Comparison of ENCODE assay signal across 22 cellular contexts in the genomic region with DNA sequence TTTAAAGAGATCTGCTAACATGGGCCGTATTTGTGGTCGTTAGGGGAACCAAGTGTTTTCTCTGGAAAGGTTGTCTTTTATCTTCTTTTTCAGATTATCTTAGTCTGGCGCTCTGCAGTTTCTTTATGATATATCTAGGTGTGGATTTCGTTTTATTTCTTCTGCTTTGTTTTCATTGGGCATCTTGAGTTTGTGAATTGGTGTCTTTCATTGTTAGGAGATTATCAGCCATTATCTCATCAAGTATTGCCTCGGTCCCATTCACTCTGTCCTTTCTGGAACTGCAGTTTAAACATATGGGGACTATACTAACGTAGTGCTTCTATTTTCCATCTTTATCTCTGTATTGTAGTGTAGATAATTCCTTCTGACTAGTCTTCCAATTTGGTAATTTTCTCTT.
DNase-seq lines count a peak whose midpoint lies in the region; ATAC-seq and TF ChIP-seq lines count a peak whose summit lies in the region.
"Had no signal": no experiment of that assay in that cellular context is flagged by ENCODE, and none has a peak within 500 bp of the region (broad histone marks: within the 10 kb centered on the region; RNA-seq: fewer than 3 reads in every experiment).

No MANE protein-coding gene starts in this region.

- TF ChIP-seq CTCF in activated CD8-positive, alpha-beta T cell treated with anti-CD3 and anti-CD28 coated beads for 36 hours (IDR thresholded peaks at IDR 0.05), result no peak

- peak overlapping the region; percentile 13 for H3K27ac Mint-ChIP-seq in activated CD8-positive, alpha-beta T cell treated with anti-CD3 and anti-CD28 coated beads for 36 hours
- no peak overlapping the region for H3K27ac Mint-ChIP-seq in activated CD8-positive, alpha-beta T cell treated with anti-CD3 and anti-CD28 coated beads, Interleukin-2, amount 10 ng/mL, durations not matched to agents 7 days and 5 days
- H3K27ac Mint-ChIP-seq in CD4-positive, alpha-beta memory T cell, result peak overlapping the region in 6 of 7 donors; percentile 5 to 89 (median 12)
- H3K27ac Mint-ChIP-seq in T-helper 17 cell, result peak overlapping the region; percentile 93
- H3K27ac Mint-ChIP-seq in effector memory CD8-positive, alpha-beta T cell, result peak overlapping the region; percentile 86 to 90

- H3K36me3 ChIP-seq in CD4-positive, alpha-beta memory T cell (ENCODE audit: insufficient read depth, low read length), result no peaks in the 10 kb centered on the region
- H3K36me3 ChIP-seq: MG63 had no signal

- no peak for ATAC-seq in activated CD8-positive, alpha-beta T cell treated with anti-CD3 and anti-CD28 coated beads for 36 hours
- ATAC-seq in activated CD8-positive, alpha-beta T cell treated with anti-CD3 and anti-CD28 coated beads, Interleukin-2, amount 10 ng/mL, durations not matched to agents 7 days and 5 days, result no peak
- ATAC-seq in T-helper 17 cell, result no peak
- no peak for ATAC-seq in effector memory CD8-positive, alpha-beta T cell (replicated peaks)
- ATAC-seq in sciatic nerve, result no peak
- ATAC-seq: PC-3 had no signal

- DNase-seq in activated CD8-positive, alpha-beta T cell treated with anti-CD3 and anti-CD28 coated beads for 36 hours, result no peak
- DNase-seq in activated CD8-positive, alpha-beta T cell treated with anti-CD3 and anti-CD28 coated beads, Interleukin-2, amount 10 ng/mL, durations not matched to agents 7 days and 5 days, result no peak
- no peak for DNase-seq in CD4-positive, alpha-beta memory T cell
- DNase-seq in T-helper 17 cell, result no peak
- no peak for DNase-seq in effector memory CD8-positive, alpha-beta T cell
- DNase-seq in germinal center (ENCODE audit: low spot score), result no peak
- DNase-seq in DMS 273 treated with DMSO at 0.1 percent for 48 hours (lab: John Stamatoyannopoulos, UW), result no peak
- DNase-seq in sciatic nerve (ENCODE audit: low spot score), result no peak
- DNase-seq: 8988T, DMS153, DND-41, GM23248, H7, IMR-90, KG1, MG63, NCI-H2029, NCI-H446, NCI-H524 treated with DMSO at 0.1 percent for 48 hours, NCI-H774, PC-3, SK-N-SH had no signal

- H3K9me3 ChIP-seq in CD4-positive, alpha-beta memory T cell (ENCODE audit: control insufficient read depth in 1 of 2, low read length in 2 of 2), result no peaks in the 10 kb centered on the region
- no peaks in the 10 kb centered on the region for H3K9me3 ChIP-seq in T-helper 17 cell (ENCODE audit: control insufficient read depth, low read length, poor library complexity, severe bottlenecking)
- H3K9me3 ChIP-seq: MG63, SK-N-SH had no signal

- no peak overlapping the region for H3K4me3 Mint-ChIP-seq in activated CD8-positive, alpha-beta T cell treated with anti-CD3 and anti-CD28 coated beads for 36 hours
- H3K4me3 Mint-ChIP-seq in activated CD8-positive, alpha-beta T cell treated with anti-CD3 and anti-CD28 coated beads, Interleukin-2, amount 10 ng/mL, durations not matched to agents 7 days and 5 days, result no peak overlapping the region
- H3K4me3 Mint-ChIP-seq in CD4-positive, alpha-beta memory T cell, result peak overlapping the region in 1 of 8 donors; percentile 4
- no peak overlapping the region for H3K4me3 Mint-ChIP-seq in T-helper 17 cell
- no peak overlapping the region for H3K4me3 Mint-ChIP-seq in effector memory CD8-positive, alpha-beta T cell

- peaks cover 54% of the 10 kb centered on the region for H3K4me1 Mint-ChIP-seq in activated CD8-positive, alpha-beta T cell treated with anti-CD3 and anti-CD28 coated beads for 36 hours (ENCODE audit: low read depth)
- peaks cover 14% of the 10 kb centered on the region for H3K4me1 Mint-ChIP-seq in activated CD8-positive, alpha-beta T cell treated with anti-CD3 and anti-CD28 coated beads, Interleukin-2, amount 10 ng/mL, durations not matched to agents 7 days and 5 days (ENCODE audit: low read depth)
- peaks cover 28 to 42% (median 39%) of the 10 kb centered on the region in 4 donors for H3K4me1 Mint-ChIP-seq in CD4-positive, alpha-beta memory T cell
- H3K4me1 Mint-ChIP-seq in T-helper 17 cell, result peaks cover 27% of the 10 kb centered on the region
- peaks cover 21 to 55% of the 10 kb centered on the region in 2 donors for H3K4me1 Mint-ChIP-seq in effector memory CD8-positive, alpha-beta T cell (ENCODE audit: low read depth in 2 of 2)

- H3K4me3 ChIP-seq in CD4-positive, alpha-beta memory T cell (ENCODE audit: low read length in 2 of 2), result no peak overlapping the region
- H3K4me3 ChIP-seq: GM23248, MG63 had no signal

- CTCF ChIA-PET in activated CD8-positive, alpha-beta T cell treated with anti-CD3 and anti-CD28 coated beads for 36 hours (lab: Charles Lee), result interaction anchor here (1.1 kb wide), 1 partner anchor 9 kb away, joined by 3 read pairs; no protein-coding TSS in a partner anchor
- CTCF ChIA-PET in activated CD8-positive, alpha-beta T cell treated with anti-CD3 and anti-CD28 coated beads, Interleukin-2, amount 10 ng/mL, durations not matched to agents 7 days and 5 days (lab: Charles Lee), result interaction anchor here (0.6 to 1.6 kb wide), 2 partner anchors 39 to 61 kb away, joined by 3 to 5 read pairs; a partner anchor contains a TSS
- CTCF ChIA-PET in CD4-positive, alpha-beta memory T cell (lab: Charles Lee; ENCODE audit: partially characterized antibody), result no interaction called here

- peaks cover under 1% of the 10 kb centered on the region for H3K9me3 Mint-ChIP-seq in activated CD8-positive, alpha-beta T cell treated with anti-CD3 and anti-CD28 coated beads for 36 hours
- H3K9me3 Mint-ChIP-seq in activated CD8-positive, alpha-beta T cell treated with anti-CD3 and anti-CD28 coated beads, Interleukin-2, amount 10 ng/mL, durations not matched to agents 7 days and 5 days (ENCODE audit: insufficient read depth), result no peaks in the 10 kb centered on the region
- peaks cover 0 to 2% (median 0%) of the 10 kb centered on the region in 8 donors for H3K9me3 Mint-ChIP-seq in CD4-positive, alpha-beta memory T cell
- no peaks in the 10 kb centered on the region for H3K9me3 Mint-ChIP-seq in effector memory CD8-positive, alpha-beta T cell

- H3K36me3 Mint-ChIP-seq in activated CD8-positive, alpha-beta T cell treated with anti-CD3 and anti-CD28 coated beads for 36 hours (ENCODE audit: low read depth), result peaks cover 52% of the 10 kb centered on the region
- H3K36me3 Mint-ChIP-seq in activated CD8-positive, alpha-beta T cell treated with anti-CD3 and anti-CD28 coated beads, Interleukin-2, amount 10 ng/mL, durations not matched to agents 7 days and 5 days (ENCODE audit: low read depth), result peaks cover 13% of the 10 kb centered on the region
- H3K36me3 Mint-ChIP-seq in CD4-positive, alpha-beta memory T cell, result peaks cover 16 to 28% of the 10 kb centered on the region in 2 donors
- H3K36me3 Mint-ChIP-seq in T-helper 17 cell (ENCODE audit: low read depth), result no peaks in the 10 kb centered on the region
- H3K36me3 Mint-ChIP-seq in effector memory CD8-positive, alpha-beta T cell (ENCODE audit: insufficient read depth), result peaks cover 3% of the 10 kb centered on the region

- no peaks in the 10 kb centered on the region for H3K27me3 ChIP-seq in CD4-positive, alpha-beta memory T cell (ENCODE audit: insufficient read depth, low read length)
- H3K27me3 ChIP-seq: MG63 had no signal

- POLR2A ChIA-PET in activated CD8-positive, alpha-beta T cell treated with anti-CD3 and anti-CD28 coated beads for 36 hours (lab: Charles Lee), result no interaction called here
- POLR2A ChIA-PET in activated CD8-positive, alpha-beta T cell treated with anti-CD3 and anti-CD28 coated beads, Interleukin-2, amount 10 ng/mL, durations not matched to agents 7 days and 5 days (lab: Charles Lee), result interaction anchor here (2.0 kb wide), 1 partner anchor 59 kb away, joined by 6 read pairs; no protein-coding TSS in a partner anchor
- POLR2A ChIA-PET in CD4-positive, alpha-beta memory T cell (lab: Charles Lee; ENCODE audit: partially characterized antibody), result interaction anchor here (2.2 to 2.5 kb wide), 2 partner anchors 36 to 42 kb away, joined by 6 to 10 read pairs; no protein-coding TSS in a partner anchor

- peaks cover 35% of the 10 kb centered on the region for H3K4me1 ChIP-seq in CD4-positive, alpha-beta memory T cell (ENCODE audit: insufficient read depth, low read length)

- no peak overlapping the region for H3K27ac ChIP-seq in CD4-positive, alpha-beta memory T cell (ENCODE audit: low read depth, low read length)
- H3K27ac ChIP-seq: GM23248 had no signal

- no peaks in the 10 kb centered on the region for H3K27me3 Mint-ChIP-seq in activated CD8-positive, alpha-beta T cell treated with anti-CD3 and anti-CD28 coated beads for 36 hours
- no peaks in the 10 kb centered on the region for H3K27me3 Mint-ChIP-seq in activated CD8-positive, alpha-beta T cell treated with anti-CD3 and anti-CD28 coated beads, Interleukin-2, amount 10 ng/mL, durations not matched to agents 7 days and 5 days (ENCODE audit: low read depth)
- no peaks in the 10 kb centered on the region for H3K27me3 Mint-ChIP-seq in CD4-positive, alpha-beta memory T cell
- H3K27me3 Mint-ChIP-seq in T-helper 17 cell, result no peaks in the 10 kb centered on the region
- H3K27me3 Mint-ChIP-seq in effector memory CD8-positive, alpha-beta T cell, result no peaks in the 10 kb centered on the region

- intact Hi-C loops in activated CD8-positive, alpha-beta T cell treated with anti-CD3 and anti-CD28 coated beads for 36 hours (cut with micrococcal nuclease), result no loop called here
- intact Hi-C loops in CD4-positive, alpha-beta memory T cell (cut with micrococcal nuclease), result loop anchor here (2.0 kb wide), 1 partner anchor 43 kb away; no protein-coding TSS in a partner anchor
- intact Hi-C loops in sciatic nerve (cut with DNase I), result no loop called here
